In genomic region chr16:56608043-56608875, GRCh38 we compare ENCODE assay signal across 8 cellular contexts. TPM values are rescaled to one million over a fixed set of nuclear protein-coding genes. Genes with fewer than 3 reads are reported as not detected.
DNase-seq lines count a peak whose midpoint lies in the region; ATAC-seq and TF ChIP-seq lines count a peak whose summit lies in the region.

Gene MT2A (plus strand): TSS chr16:56608584. CDS start chr16:56608656, 72 bp downstream.

- DNase-seq in DMS79 treated with DMSO at 0.1 percent for 48 hours (lab: John Stamatoyannopoulos, UW): peak; percentile 82
- DNase-seq in KG1 (lab: John Stamatoyannopoulos, UW): peak; percentile 56
- DNase-seq in RKO (ENCODE audit: low spot score): peak; percentile 98
- DNase-seq in activated T-helper 1 cell treated with Interleukin-2 at 50 U/mL for 16 hours (ENCODE audit: low read depth): peak; percentile 77
- peak; percentile 62 for DNase-seq in esophagus squamous epithelium (lab: John Stamatoyannopoulos, UW)
- peak; percentile 70 for DNase-seq in naive B cell

- no peaks in the 10 kb centered on the region for H3K27me3 ChIP-seq in esophagus squamous epithelium

- H3K36me3 Mint-ChIP-seq in naive B cell: no peaks in the 10 kb centered on the region
- H3K36me3 Mint-ChIP-seq in stimulated activated memory B cell treated with anti-CD40 and anti-IgM and Interleukin-4, amounts not matched to agents 10 μg/mL and 1 μg/mL and 100 μg/mL, for 72 hours: no peaks in the 10 kb centered on the region

- ATAC-seq in GM21737 (IDR thresholded peaks at IDR 0.05; ENCODE audit: unreplicated experiment) (peak; percentile 77), naive B cell (ENCODE audit: low read depth in 2 of 2) (peak; percentile 82 to 86)
- peak; percentile 94 for ATAC-seq in stimulated activated memory B cell treated with anti-CD40 and anti-IgM and Interleukin-4, amounts not matched to agents 10 μg/mL and 1 μg/mL and 100 μg/mL, for 72 hours

- intact Hi-C loops in esophagus squamous epithelium (cut with DNase I): loop anchor here (10.0 kb wide), 1 partner anchor 87 kb away; no protein-coding TSS in a partner anchor

- TF ChIP-seq CTCF in esophagus squamous epithelium (IDR thresholded peaks at IDR 0.05): no peak

- peaks cover 33 to 46% (median 43%) of the 10 kb centered on the region in 3 donors for H3K4me1 Mint-ChIP-seq in naive B cell
- H3K4me1 Mint-ChIP-seq in stimulated activated memory B cell treated with anti-CD40 and anti-IgM and Interleukin-4, amounts not matched to agents 10 μg/mL and 1 μg/mL and 100 μg/mL, for 72 hours: peaks cover 41% of the 10 kb centered on the region

- H3K9me3 ChIP-seq in esophagus squamous epithelium: no peaks in the 10 kb centered on the region

- H3K4me3 ChIP-seq in esophagus squamous epithelium: peak within 1 kb of the TSS; percentile 39 to 66 (median 62)

- H3K4me1 ChIP-seq in esophagus squamous epithelium: peaks cover 39 to 69% (median 49%) of the 10 kb centered on the region in 3 donors

- peak within 1 kb of the TSS; percentile 86 to 100 (median 94) for H3K4me3 Mint-ChIP-seq in naive B cell
- H3K4me3 Mint-ChIP-seq in stimulated activated memory B cell treated with anti-CD40 and anti-IgM and Interleukin-4, amounts not matched to agents 10 μg/mL and 1 μg/mL and 100 μg/mL, for 72 hours: peak within 1 kb of the TSS; percentile 87

- peak in 3 of 4 donors; percentile 49 to 98 (median 91) for TF ChIP-seq POLR2A in esophagus squamous epithelium (IDR thresholded peaks at IDR 0.05)

- no peaks in the 10 kb centered on the region for H3K36me3 ChIP-seq in esophagus squamous epithelium

- peaks cover 0 to 8% (median 5%) of the 10 kb centered on the region in 3 donors for H3K27me3 Mint-ChIP-seq in naive B cell
- H3K27me3 Mint-ChIP-seq in stimulated activated memory B cell treated with anti-CD40 and anti-IgM and Interleukin-4, amounts not matched to agents 10 μg/mL and 1 μg/mL and 100 μg/mL, for 72 hours: no peaks in the 10 kb centered on the region

- H3K27ac ChIP-seq in esophagus squamous epithelium: peak within 1 kb of the TSS; percentile 82 to 95 (median 90)

- 4 to 6% methylated on average over 16 to 23 of the region's 62 CpGs for WGBS in esophagus squamous epithelium, 2 donors

- peaks cover 0 to 3% (median 0%) of the 10 kb centered on the region in 7 donors for H3K9me3 Mint-ChIP-seq in naive B cell
- no peaks in the 10 kb centered on the region for H3K9me3 Mint-ChIP-seq in stimulated activated memory B cell treated with anti-CD40 and anti-IgM and Interleukin-4, amounts not matched to agents 10 μg/mL and 1 μg/mL and 100 μg/mL, for 72 hours

- peak within 1 kb of the TSS; percentile 35 to 96 (median 78) for H3K27ac Mint-ChIP-seq in naive B cell
- H3K27ac Mint-ChIP-seq in stimulated activated memory B cell treated with anti-CD40 and anti-IgM and Interleukin-4, amounts not matched to agents 10 μg/mL and 1 μg/mL and 100 μg/mL, for 72 hours: peak within 1 kb of the TSS; percentile 76

RNA-seq across cellular contexts. Expression of gene MT2A, which starts in this region (rescaled TPM):
- total RNA-seq in esophagus squamous epithelium: 100 to 1,000 TPM in 2 of 4 donors, 10 to 100 TPM in 2; 76.5 to 157 (median 96.2) TPM
- 10 to 100 TPM in 5 of 6 donors, 1 to 10 TPM in 1; 8.6 to 18.6 (median 11.2) TPM for polyA plus RNA-seq in naive B cell (ENCODE audit: low read depth in 6 of 6)

Comparison
In these comparisons a context has a peak if more than half of its experiments do, and no peak if none do; other contexts are left out.
1. Peak in every context shown above with its lines: DNase-seq, ATAC-seq, H3K4me3 ChIP-seq and H3K27ac ChIP-seq.